Comparison of ENCODE assay signal across 2 cellular contexts in genomic region chr7:508461-509170, GRCh38.
TF ChIP-seq lines count a peak whose summit lies in the region.

No MANE protein-coding gene starts in this region.

TF ChIP-seq in IMR-90, 13 proteins besides CTCF, POLR2A, EP300 and RAD21:
- TF ChIP-seq FOS (IDR thresholded peaks at IDR 0.05; ENCODE audit: low read depth, low read length): no peak
- no peak for TF ChIP-seq BHLHE40 (IDR thresholded peaks at IDR 0.05; ENCODE audit: low read depth, low read length)
- no peak for TF ChIP-seq MXI1 (IDR thresholded peaks at IDR 0.05; ENCODE audit: borderline replicate concordance, low read depth, low read length)
- no peak for TF ChIP-seq NFE2L2 (IDR thresholded peaks at IDR 0.05; ENCODE audit: low read depth, low read length)
- no peak for TF ChIP-seq SMC3 (IDR thresholded peaks at IDR 0.05; ENCODE audit: low read depth, low read length)
- TF ChIP-seq ELK1 (IDR thresholded peaks at IDR 0.05; ENCODE audit: borderline replicate concordance, low read depth, low read length): no peak
- no peak for TF ChIP-seq MAFK (IDR thresholded peaks at IDR 0.05; ENCODE audit: low read depth, low read length)
- no peak for TF ChIP-seq RCOR1 (IDR thresholded peaks at IDR 0.05; ENCODE audit: insufficient replicate concordance, low read length)
- TF ChIP-seq RFX5 (IDR thresholded peaks at IDR 0.05; ENCODE audit: low read depth, low read length): no peak
- no peak for TF ChIP-seq MAZ (IDR thresholded peaks at IDR 0.05; ENCODE audit: borderline replicate concordance, low read depth, low read length)
- TF ChIP-seq CEBPB (IDR thresholded peaks at IDR 0.05; ENCODE audit: low read depth, low read length): no peak
- no peak for TF ChIP-seq USF2 (IDR thresholded peaks at IDR 0.05; ENCODE audit: low read depth, low read length)
- no peak for TF ChIP-seq CHD1 (IDR thresholded peaks at IDR 0.05; ENCODE audit: low read depth, low read length)
TF ChIP-seq in IMR-90: peak in this region for 0.

TF ChIP-seq in H1, 55 proteins besides CTCF, POLR2A, EP300 and RAD21:
- no peak for TF ChIP-seq YY1 (IDR thresholded peaks at IDR 0.05; ENCODE audit: low read depth, low read length)
- no peak for TF ChIP-seq JUN (IDR thresholded peaks at IDR 0.05; ENCODE audit: low read depth, low read length)
- TF ChIP-seq CBX8 (IDR thresholded peaks at IDR 0.05; ENCODE audit: borderline replicate concordance, low read depth, low read length): no peak
- TF ChIP-seq E2F6 (IDR thresholded peaks at IDR 0.05): no peak
- no peak for TF ChIP-seq KDM1A (IDR thresholded peaks at IDR 0.05; ENCODE audit: borderline replicate concordance, low read length)
- no peak for TF ChIP-seq TAF1 (IDR thresholded peaks at IDR 0.05; ENCODE audit: low read depth, low read length)
- no peak for TF ChIP-seq TCF12 (IDR thresholded peaks at IDR 0.05; ENCODE audit: low read depth, low read length)
